8 cellular contexts compared by ENCODE assay signal in the genomic region with DNA sequence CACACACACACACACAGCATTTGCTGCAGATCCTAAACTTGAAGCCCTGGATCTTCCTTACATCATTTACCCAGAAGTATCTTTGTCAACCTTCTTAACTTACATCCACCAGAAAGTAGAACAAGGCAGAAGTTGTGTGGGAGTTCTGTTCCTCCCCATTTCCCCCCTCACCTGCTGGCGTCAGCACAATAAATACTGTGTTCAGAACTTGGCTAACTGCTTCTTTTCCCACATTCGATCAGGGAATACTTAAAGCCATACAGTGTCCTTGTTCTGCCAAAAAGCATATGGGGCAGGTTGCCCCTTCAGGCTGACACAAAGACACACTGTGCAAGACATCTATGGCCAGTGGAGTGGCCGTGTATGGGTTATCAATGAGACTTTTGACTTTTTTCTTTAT.
"Had no signal": no experiment of that assay in that cellular context is flagged by ENCODE, and none has a peak within 500 bp of the region (broad histone marks: within the 10 kb centered on the region; RNA-seq: fewer than 3 reads in every experiment).

No MANE protein-coding gene starts in this region.

- H3K4me3 ChIP-seq: GM23248 had no signal

- H3K9me3 Mint-ChIP-seq: H9 had no signal

- DNase-seq: GM23248, H9, HCEC 1CT, Karpas-422, KBM-7 had no signal

- H3K27ac Mint-ChIP-seq: H9, IgD-negative memory B cell had no signal

- H3K4me3 Mint-ChIP-seq: H9, IgD-negative memory B cell had no signal

- H3K4me2 ChIP-seq: KMS-11 had no signal

- H2AFZ ChIP-seq: GM23248 had no signal

- H3K27ac ChIP-seq: GM23248, HL-60, KMS-11 had no signal
